In genomic region chr2:106018141-106018540, GRCh38 we compare ENCODE assay signal across 16 cellular contexts.
A peak's percentile ranks its signal among the peaks of the same experiment; 100 is the strongest.
DNase-seq lines count a peak whose midpoint lies in the region; ATAC-seq and TF ChIP-seq lines count a peak whose summit lies in the region.
"Had no signal": no experiment of that assay in that cellular context is flagged by ENCODE, and none has a peak within 500 bp of the region (broad histone marks: within the 10 kb centered on the region; RNA-seq: fewer than 3 reads in every experiment).

No MANE protein-coding gene starts in this region.

- H3K27me3 ChIP-seq in DND-41 (ENCODE audit: insufficient read depth, low read length, poor library complexity) = no peaks in the 10 kb centered on the region

- no peak overlapping the region for H3K27ac Mint-ChIP-seq in activated CD4-positive, alpha-beta T cell treated with anti-CD3 and anti-CD28 coated beads for 36 hours
- H3K27ac Mint-ChIP-seq in nephron progenitor cell = peak overlapping the region; percentile 86

- CTCF ChIA-PET in activated CD4-positive, alpha-beta T cell treated with anti-CD3 and anti-CD28 coated beads for 36 hours (lab: Charles Lee) = interaction anchor here (0.7 kb wide), 1 partner anchor 24 kb away, joined by 3 read pairs; no protein-coding TSS in a partner anchor
- CTCF ChIA-PET in RWPE1 (lab: Yijun Ruan, JAX) = no interaction called here

- no peak for TF ChIP-seq CTCF in DND-41 (IDR thresholded peaks at IDR 0.05; ENCODE audit: borderline replicate concordance, extremely low read depth, low read length, poor library complexity, severe bottlenecking)
- TF ChIP-seq CTCF in nephron progenitor cell (IDR thresholded peaks at IDR 0.05) = no peak
- TF ChIP-seq CTCF in RWPE1 (conservative IDR thresholded peaks at IDR 0.05; ENCODE audit: low read depth) = no peak

- H3K27me3 Mint-ChIP-seq in activated CD4-positive, alpha-beta T cell treated with anti-CD3 and anti-CD28 coated beads for 36 hours = no peaks in the 10 kb centered on the region
- H3K27me3 Mint-ChIP-seq in nephron progenitor cell (ENCODE audit: low read depth, poor library complexity) = peaks cover 4% of the 10 kb centered on the region

- no peak overlapping the region for H2AFZ ChIP-seq in DND-41 (ENCODE audit: low read depth, low read length)

- POLR2A ChIA-PET in activated CD4-positive, alpha-beta T cell treated with anti-CD3 and anti-CD28 coated beads for 36 hours (lab: Charles Lee) = no interaction called here
- POLR2A ChIA-PET in RWPE1 (lab: Yijun Ruan, JAX; ENCODE audit: low non-redundant PET) = interaction anchor here (0.6 kb wide), 1 partner anchor 55 kb away, joined by 3 read pairs; no protein-coding TSS in a partner anchor

- H3K4me3 Mint-ChIP-seq in activated CD4-positive, alpha-beta T cell treated with anti-CD3 and anti-CD28 coated beads for 36 hours = no peak overlapping the region
- H3K4me3 Mint-ChIP-seq in nephron progenitor cell = no peak overlapping the region

- peak; percentile 26 for ATAC-seq in activated CD4-positive, alpha-beta T cell treated with anti-CD3 and anti-CD28 coated beads for 36 hours
- peak; percentile 53 for ATAC-seq in DND-41 (ENCODE audit: insufficient read depth, low read depth)
- ATAC-seq: K562, SK-N-SH treated with all-trans-retinoic acid at 6 μM for 48 hours had no signal

- H3K27ac ChIP-seq in DND-41 (ENCODE audit: low read length) = no peak overlapping the region
- H3K27ac ChIP-seq in RWPE1 = no peak overlapping the region

- no peaks in the 10 kb centered on the region for H3K4me1 ChIP-seq in DND-41 (ENCODE audit: insufficient read depth, low read length)

- H3K36me3 ChIP-seq in DND-41 (ENCODE audit: insufficient read depth, low read length) = no peaks in the 10 kb centered on the region

- H3K4me1 Mint-ChIP-seq in activated CD4-positive, alpha-beta T cell treated with anti-CD3 and anti-CD28 coated beads for 36 hours = no peaks in the 10 kb centered on the region
- H3K4me1 Mint-ChIP-seq in nephron progenitor cell = peaks cover 24% of the 10 kb centered on the region

- no peaks in the 10 kb centered on the region for H3K9me3 Mint-ChIP-seq in activated CD4-positive, alpha-beta T cell treated with anti-CD3 and anti-CD28 coated beads for 36 hours (ENCODE audit: low read depth)
- peaks cover 4% of the 10 kb centered on the region for H3K9me3 Mint-ChIP-seq in nephron progenitor cell

- H3K79me2 ChIP-seq in DND-41 (ENCODE audit: insufficient read depth, low read length) = no peaks in the 10 kb centered on the region

- no peaks in the 10 kb centered on the region for H4K20me1 ChIP-seq in DND-41 (ENCODE audit: insufficient read depth, low read length)

- H3K4me3 ChIP-seq in DND-41 (ENCODE audit: low read depth in 1 of 2, low read length in 2 of 2) = no peak overlapping the region
- H3K4me3 ChIP-seq: K562 had no signal

- intact Hi-C loops in activated CD4-positive, alpha-beta T cell treated with anti-CD3 and anti-CD28 coated beads for 36 hours (cut with DNase I, micrococcal nuclease) = no loop called here

- no peak for DNase-seq in activated CD4-positive, alpha-beta T cell treated with anti-CD3 and anti-CD28 coated beads for 36 hours
- no peak for DNase-seq in activated CD4-positive, alpha-beta T cell treated with anti-CD3 and anti-CD28 coated beads, Interleukin-2, amount 50 U/mL, for 1 hour
- DNase-seq in DND-41 = no peak
- DNase-seq in NCI-H69 (lab: John Stamatoyannopoulos, UW) = peak; percentile 6
- no peak for DNase-seq in nephron progenitor cell
- no peak for DNase-seq in RWPE1 (ENCODE audit: low spot score)
- DNase-seq in SK-N-DZ (ENCODE audit: low spot score) = no peak
- DNase-seq: DMS153, MM.1S, NCI-H1048, NCI-H1417 treated with DMSO at 0.1 percent for 48 hours, NCI-H187 treated with DMSO at 0.1 percent for 48 hours, NCI-H524, NCI-H774 had no signal

- no peaks in the 10 kb centered on the region for H3K9me3 ChIP-seq in DND-41 (ENCODE audit: insufficient read depth, low read length, severe bottlenecking)

- no peaks in the 10 kb centered on the region for H3K36me3 Mint-ChIP-seq in activated CD4-positive, alpha-beta T cell treated with anti-CD3 and anti-CD28 coated beads for 36 hours (ENCODE audit: low read depth)
- H3K36me3 Mint-ChIP-seq in nephron progenitor cell (ENCODE audit: low read depth) = no peaks in the 10 kb centered on the region

- H3K4me2 ChIP-seq in DND-41 (ENCODE audit: insufficient read depth, low read length) = no peak overlapping the region

- H3K9ac ChIP-seq in DND-41 (ENCODE audit: low read depth, low read length) = no peak overlapping the region
